Comparison of ENCODE assay signal across 9 cellular contexts in the genomic region with DNA sequence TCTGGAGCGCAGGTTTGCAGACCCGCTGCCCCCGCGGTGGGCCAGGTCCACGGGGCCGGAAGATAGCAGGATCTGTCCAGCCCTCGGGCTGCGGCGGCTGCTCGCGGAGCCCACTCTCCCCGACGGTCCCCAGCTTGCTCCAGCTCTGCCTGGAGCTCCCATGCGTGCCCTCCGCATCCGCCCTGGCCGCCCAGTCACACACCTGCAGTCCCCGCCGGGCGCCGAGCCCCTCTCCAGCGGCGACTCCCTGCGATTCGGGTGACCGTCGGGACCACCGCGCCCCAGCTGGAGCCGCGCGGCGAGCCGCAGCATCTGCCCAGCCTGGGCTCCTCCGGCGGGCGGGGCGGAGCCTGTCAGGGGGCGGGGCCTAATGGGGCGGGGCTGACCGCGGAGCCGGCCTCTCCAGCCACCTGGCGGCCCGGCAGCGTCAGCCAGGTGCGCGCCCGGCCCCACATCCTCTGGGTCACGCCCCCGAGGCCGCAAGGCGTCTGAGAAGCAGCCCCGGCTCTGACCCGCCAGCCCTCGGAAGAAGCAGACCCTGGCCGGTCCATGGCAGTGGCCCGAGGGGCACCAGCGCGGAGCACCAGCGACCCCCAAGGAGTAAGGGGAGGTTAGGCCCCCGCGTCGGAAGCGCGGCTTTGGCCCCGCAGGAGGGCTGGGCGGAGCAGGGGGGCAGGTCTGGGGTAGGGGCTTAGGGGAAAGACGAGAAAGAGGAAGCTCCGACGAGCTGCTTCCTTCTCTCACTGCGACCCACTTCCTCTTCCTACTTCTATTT. TPM values are rescaled to one million over a fixed set of nuclear protein-coding genes. Genes with fewer than 3 reads are reported as not detected.
A peak's percentile ranks its signal among the peaks of the same experiment; 100 is the strongest.
DNase-seq lines count a peak whose midpoint lies in the region; ATAC-seq and TF ChIP-seq lines count a peak whose summit lies in the region.
"Had no signal": no experiment of that assay in that cellular context is flagged by ENCODE, and none has a peak within 500 bp of the region (broad histone marks: within the 10 kb centered on the region; RNA-seq: fewer than 3 reads in every experiment).

PIK3R5 (minus strand) TSS at position 314 of the 775 bp plus-strand sequence. CDS start 54,213 bp downstream, outside the sequence.

- H2AFZ ChIP-seq in MM.1S (ENCODE audit: low read length): no peak within 1 kb of the TSS

- peak within 1 kb of the TSS; percentile 89 for H3K27ac Mint-ChIP-seq in stimulated activated effector memory CD8-positive, alpha-beta T cell treated with anti-CD3 and anti-CD28 coated beads, Interleukin-12 subunit alpha, Interleukin-12 subunit beta, amount 100 ng/mL, for 72 hours

- peaks cover 42% of the 10 kb centered on the region for H3K36me3 Mint-ChIP-seq in stimulated activated effector memory CD8-positive, alpha-beta T cell treated with anti-CD3 and anti-CD28 coated beads, Interleukin-12 subunit alpha, Interleukin-12 subunit beta, amount 100 ng/mL, for 72 hours

- peak within 1 kb of the TSS; percentile 42 to 56 (median 52) for H3K4me3 ChIP-seq in breast epithelium
- no peak within 1 kb of the TSS for H3K4me3 ChIP-seq in MM.1S (ENCODE audit: low read length)
- H3K4me3 ChIP-seq: SK-N-MC had no signal

- no peaks in the 10 kb centered on the region for H3K79me2 ChIP-seq in MM.1S (ENCODE audit: low read length)

- H3F3A ChIP-seq in MM.1S (ENCODE audit: insufficient read depth, low read length): no peaks in the 10 kb centered on the region

- H3K4me1 Mint-ChIP-seq in stimulated activated effector memory CD8-positive, alpha-beta T cell treated with anti-CD3 and anti-CD28 coated beads, Interleukin-12 subunit alpha, Interleukin-12 subunit beta, amount 100 ng/mL, for 72 hours: peaks cover 65% of the 10 kb centered on the region

- no peaks in the 10 kb centered on the region for H3K36me3 ChIP-seq in breast epithelium
- H3K36me3 ChIP-seq in MM.1S (replicated peaks; ENCODE audit: insufficient read depth, low read length): no peaks in the 10 kb centered on the region

- H3K4me2 ChIP-seq in MM.1S (ENCODE audit: low read depth, low read length): no peak within 1 kb of the TSS

- peaks cover 9% of the 10 kb centered on the region for H3K9me3 Mint-ChIP-seq in stimulated activated effector memory CD8-positive, alpha-beta T cell treated with anti-CD3 and anti-CD28 coated beads, Interleukin-12 subunit alpha, Interleukin-12 subunit beta, amount 100 ng/mL, for 72 hours

- TF ChIP-seq CTCF in breast epithelium (IDR thresholded peaks at IDR 0.05) (no peak), MM.1S (IDR thresholded peaks at IDR 0.05; ENCODE audit: low read length) (no peak)

- no peak within 1 kb of the TSS for H3K9ac ChIP-seq in MM.1S (ENCODE audit: low read length)

- no peaks in the 10 kb centered on the region for H4K20me1 ChIP-seq in MM.1S (ENCODE audit: insufficient read depth, low read length)

- DNase-seq in UCSD-AML1 (lab: John Stamatoyannopoulos, UW; ENCODE audit: unreplicated experiment): peak; percentile 88
- no peak for DNase-seq in breast epithelium (ENCODE audit: low spot score in 2 of 2)
- DNase-seq in mucosa of gallbladder (ENCODE audit: low spot score): peak; percentile 54
- DNase-seq in stimulated activated effector memory CD8-positive, alpha-beta T cell treated with anti-CD3 and anti-CD28 coated beads, Interleukin-12 subunit alpha, Interleukin-12 subunit beta, amount 100 ng/mL, for 72 hours (ENCODE audit: low spot score in 2 of 2): peak; percentile 70 to 88
- DNase-seq in MM.1S: no peak

- peak within 1 kb of the TSS in 1 of 2 donors; percentile 43 for H3K27ac ChIP-seq in breast epithelium
- H3K27ac ChIP-seq in MM.1S (ENCODE audit: low read length): no peak within 1 kb of the TSS
- H3K27ac ChIP-seq: SK-N-MC had no signal

- no peaks in the 10 kb centered on the region for H3K9me3 ChIP-seq in breast epithelium
- H3K9me3 ChIP-seq in MM.1S (replicated peaks; ENCODE audit: insufficient read depth, low read length): no peaks in the 10 kb centered on the region

- ATAC-seq in GM19025 (IDR thresholded peaks at IDR 0.05; ENCODE audit: low read depth, unreplicated experiment) (peak; percentile 80), HG03159 (IDR thresholded peaks at IDR 0.05; ENCODE audit: unreplicated experiment) (peak; percentile 67), HG02970 (IDR thresholded peaks at IDR 0.05; ENCODE audit: low FRiP score, unreplicated experiment) (no peak)
- peak; percentile 79 for ATAC-seq in stimulated activated effector memory CD8-positive, alpha-beta T cell treated with anti-CD3 and anti-CD28 coated beads, Interleukin-12 subunit alpha, Interleukin-12 subunit beta, amount 100 ng/mL, for 72 hours

- TF ChIP-seq POLR2A in breast epithelium (IDR thresholded peaks at IDR 0.05): no peak

- H3K4me3 Mint-ChIP-seq in stimulated activated effector memory CD8-positive, alpha-beta T cell treated with anti-CD3 and anti-CD28 coated beads, Interleukin-12 subunit alpha, Interleukin-12 subunit beta, amount 100 ng/mL, for 72 hours: peak within 1 kb of the TSS; percentile 84

- H3K27me3 ChIP-seq in breast epithelium: peaks cover 6 to 28% of the 10 kb centered on the region in 2 donors
- H3K27me3 ChIP-seq in MM.1S (replicated peaks; ENCODE audit: insufficient read depth, low read length): no peaks in the 10 kb centered on the region

- H3K4me1 ChIP-seq in breast epithelium: no peaks in the 10 kb centered on the region
- no peaks in the 10 kb centered on the region for H3K4me1 ChIP-seq in MM.1S (ENCODE audit: low read length)

- intact Hi-C loops in breast epithelium (cut with DNase I; ENCODE audit: low total_unique reads): no loop called here

- no peaks in the 10 kb centered on the region for H3K9me2 ChIP-seq in MM.1S (replicated peaks; ENCODE audit: insufficient read depth, low read length)

RNA-seq across cellular contexts. Expression of gene PIK3R5, which starts in this region (rescaled TPM):
- total RNA-seq in breast epithelium (10 to 100 TPM in 2 of 3 donors, 1 to 10 TPM in 1; 9.8 to 28.6 (median 12.3) TPM), mucosa of gallbladder (17.1 TPM)

Comparison
In these comparisons a context has a peak if more than half of its experiments do, and no peak if none do; other contexts are left out.
1. DNase-seq: peak in UCSD-AML1 (single experiment), mucosa of gallbladder (single experiment) and stimulated activated effector memory CD8-positive, alpha-beta T cell treated with anti-CD3 and anti-CD28 coated beads, Interleukin-12 subunit alpha, Interleukin-12 subunit beta, amount 100 ng/mL, for 72 hours (2 of 2); none in breast epithelium (0 of 2) and MM.1S (single experiment).